Comparison of ENCODE assay signal across 9 cellular contexts in genomic region chr1:218570456-218570855, GRCh38.
"Had no signal": no experiment of that assay in that cellular context is flagged by ENCODE, and none has a peak within 500 bp of the region (broad histone marks: within the 10 kb centered on the region; RNA-seq: fewer than 3 reads in every experiment).

No MANE protein-coding gene starts in this region.

- H3K4me3 ChIP-seq: GM23248, HAP-1, K562 had no signal

- H3K9me3 ChIP-seq: HAP-1 had no signal

- H2AFZ ChIP-seq: GM23248 had no signal

- H3K36me3 ChIP-seq: HAP-1 had no signal

- H3K9me3 Mint-ChIP-seq: HFFc6 had no signal

- H3K27ac Mint-ChIP-seq: HFFc6 had no signal

- H3K27ac ChIP-seq: GM23248 had no signal

- DNase-seq: GM23248, GOT3, H7, HFFc6, IMR-90, KG1 had no signal

- ATAC-seq: HCT116, K562 had no signal

- H3K4me3 Mint-ChIP-seq: HFFc6 had no signal

- H3K9ac ChIP-seq: GM23248 had no signal
